8 cellular contexts compared by ENCODE assay signal in genomic region chr19:29173896-29174295, GRCh38.
"Had no signal": no experiment of that assay in that cellular context is flagged by ENCODE, and none has a peak within 500 bp of the region (broad histone marks: within the 10 kb centered on the region; RNA-seq: fewer than 3 reads in every experiment).

No MANE protein-coding gene starts in this region.

- FAIRE-seq: G401.6, GM12878, GM12891, GM12892, GM18507, GM19239 had no signal

- DNase-seq: GDM1, GF-D8 had no signal

- H3K4me3 ChIP-seq: GM12878 had no signal

- ATAC-seq: GM12878 had no signal
